ENCODE assay signal across 1 cellular context in the genomic region with DNA sequence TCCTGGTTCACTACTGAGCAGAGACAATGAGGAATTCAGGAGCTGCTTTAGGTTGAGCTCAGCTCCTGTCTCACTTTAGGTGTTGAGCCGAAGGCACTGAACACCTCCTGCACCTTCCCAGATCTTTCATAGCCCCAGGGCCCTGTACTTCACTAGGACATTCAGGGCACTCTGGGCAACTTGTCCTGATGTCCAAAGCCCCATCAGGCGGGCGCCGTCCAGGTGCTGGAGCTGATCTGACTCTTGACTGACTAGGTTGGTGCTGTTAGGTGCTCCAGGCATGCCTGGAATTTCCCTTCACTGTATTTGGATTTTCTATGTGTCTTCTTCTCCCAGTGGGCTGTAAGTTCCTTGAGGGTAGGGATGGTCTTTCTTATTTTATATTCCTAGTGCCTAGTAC.
TF ChIP-seq lines count a peak whose summit lies in the region.

No MANE protein-coding gene starts in this region.

TF ChIP-seq in WTC11, 78 proteins besides CTCF, POLR2A, EP300 and RAD21 (continued from another document):
- no peak for TF ChIP-seq ZNF425 (CRISPR knock-in tag; conservative IDR thresholded peaks at IDR 0.05)
- no peak for TF ChIP-seq CBFB (CRISPR knock-in tag; IDR thresholded peaks at IDR 0.05; ENCODE audit: low read depth)
- no peak for TF ChIP-seq MXD4 (CRISPR knock-in tag; IDR thresholded peaks at IDR 0.05; ENCODE audit: borderline replicate concordance)
